ENCODE assay signal across 1 cellular context in genomic region chr5:81269751-81270686, GRCh38.
TF ChIP-seq lines count a peak whose summit lies in the region.

No MANE protein-coding gene starts in this region.

TF ChIP-seq in HEK293, 187 proteins besides CTCF, POLR2A, EP300 and RAD21 (continued from another document):
- TF ChIP-seq PRDM2 (tag by site-specific recombination; IDR thresholded peaks at IDR 0.05; ENCODE audit: borderline replicate concordance), result no peak
- TF ChIP-seq ZNF335 (tag by site-specific recombination; conservative IDR thresholded peaks at IDR 0.05), result no peak; the same call in 1 of the 2 replicates
- no peak for TF ChIP-seq ZNF510 (tag by site-specific recombination; IDR thresholded peaks at IDR 0.05; ENCODE audit: insufficient replicate concordance)
- peak; percentile 82 for TF ChIP-seq ZBTB8A (tag by site-specific recombination; IDR thresholded peaks at IDR 0.05)
TF ChIP-seq in HEK293: peak in this region for 14.
